In genomic region chr1:13900583-13900982, GRCh38 we compare ENCODE assay signal across 21 cellular contexts.
"Had no signal": no experiment of that assay in that cellular context is flagged by ENCODE, and none has a peak within 500 bp of the region (broad histone marks: within the 10 kb centered on the region; RNA-seq: fewer than 3 reads in every experiment).

No MANE protein-coding gene starts in this region.

- H3K27ac ChIP-seq: ascending aorta, gastroesophageal sphincter, heart left ventricle, left ventricle myocardium inferior, psoas muscle, thoracic aorta, upper lobe of left lung, WERI-Rb-1 had no signal

- DNase-seq: activated CD4-positive, alpha-beta T cell treated with anti-CD3 and anti-CD28 coated beads for 1 hour; activated CD4-positive, alpha-beta T cell treated with anti-CD3 and anti-CD28 coated beads, Interleukin-2, amount 50 U/mL, for 4 hours; activated gamma-delta T cell; dermis blood vessel endothelial cell; effector memory CD4-positive, alpha-beta T cell; esophagus squamous epithelium; heart left ventricle; left ventricle myocardium inferior; mucosa of descending colon; naive B cell; psoas muscle; right cardiac atrium; stimulated activated CD4-positive, alpha-beta T cell treated with anti-CD3 and anti-CD28 coated beads, Interleukin-4, amount 100 ng/mL, for 24 hours; stomach; upper lobe of left lung; WERI-Rb-1 had no signal

- ATAC-seq: gastroesophageal sphincter; heart left ventricle; mucosa of descending colon; psoas muscle; right cardiac atrium; stimulated activated effector memory CD8-positive, alpha-beta T cell treated with anti-CD3 and anti-CD28 coated beads, Interleukin-12 subunit alpha, Interleukin-12 subunit beta, amount 100 ng/mL, for 72 hours had no signal

- H3K36me3 ChIP-seq: ascending aorta, esophagus squamous epithelium, gastroesophageal sphincter, heart left ventricle, left ventricle myocardium inferior, stomach, thoracic aorta, upper lobe of left lung, WERI-Rb-1 had no signal

- H3K4me1 ChIP-seq: ascending aorta, esophagus squamous epithelium, gastroesophageal sphincter, heart left ventricle, left ventricle myocardium inferior, psoas muscle, stomach had no signal

- H3K4me3 ChIP-seq: ascending aorta, esophagus squamous epithelium, gastroesophageal sphincter, heart left ventricle, left ventricle myocardium inferior, mucosa of descending colon, psoas muscle, stomach, thoracic aorta, upper lobe of left lung had no signal

- FAIRE-seq: endothelial cell of umbilical vein had no signal

- H3K9me3 ChIP-seq: mucosa of descending colon, psoas muscle, thoracic aorta, upper lobe of left lung had no signal

- H3K27me3 ChIP-seq: ascending aorta, gastroesophageal sphincter, upper lobe of left lung had no signal
